ENCODE assay signal across 9 cellular contexts in the genomic region with DNA sequence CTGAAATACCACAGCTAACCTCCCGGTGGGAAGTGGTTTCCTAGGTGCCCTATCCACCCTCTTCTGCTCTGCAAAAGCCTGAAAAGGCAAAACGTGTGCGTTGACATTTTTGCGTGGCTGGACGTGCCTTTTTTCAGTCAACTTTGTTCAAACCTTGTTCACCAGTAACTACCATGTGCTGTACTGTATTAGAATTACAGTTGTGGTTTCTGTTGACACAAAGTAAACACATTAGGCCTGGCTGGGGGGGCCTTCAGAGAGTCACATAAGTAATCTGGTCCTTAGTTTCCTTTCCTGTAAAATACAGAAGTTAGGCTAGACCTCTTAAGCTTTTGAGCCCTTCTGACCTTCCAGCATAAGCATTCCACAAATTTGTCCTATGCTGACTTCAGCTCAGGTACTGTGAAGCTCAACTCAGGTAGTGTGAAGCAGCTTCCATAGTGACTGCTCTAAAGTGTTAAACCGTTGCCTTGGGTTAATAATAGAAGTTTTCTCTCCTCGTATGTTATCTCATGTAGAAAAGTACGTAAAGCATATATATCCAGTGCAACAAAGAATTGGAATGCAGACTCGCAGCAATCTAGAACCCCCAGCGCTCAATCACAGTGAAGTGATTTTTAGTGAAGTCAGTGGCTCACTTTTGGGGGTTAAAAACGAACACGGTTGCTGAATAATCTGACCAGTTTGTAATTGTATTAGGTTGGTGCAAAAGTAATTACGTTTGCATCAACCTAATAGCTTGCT. TPM values are rescaled to one million over a fixed set of nuclear protein-coding genes. Genes with fewer than 3 reads are reported as not detected.
A peak's percentile ranks its signal among the peaks of the same experiment; 100 is the strongest.
DNase-seq lines count a peak whose midpoint lies in the region; ATAC-seq, FAIRE-seq and TF ChIP-seq lines count a peak whose summit lies in the region.
"Had no signal": no experiment of that assay in that cellular context is flagged by ENCODE, and none has a peak within 500 bp of the region (broad histone marks: within the 10 kb centered on the region; RNA-seq: fewer than 3 reads in every experiment).

No MANE protein-coding gene starts in this region.

- peak overlapping the region; percentile 100 for H3K27ac ChIP-seq in A549
- peak overlapping the region; percentile 98 for H3K27ac ChIP-seq in left lung
- H3K27ac ChIP-seq in thoracic aorta = peak overlapping the region in 1 of 2 donors; percentile 97

- H3K36me3 Mint-ChIP-seq in HFFc6 (ENCODE audit: low read depth) = peaks cover 68% of the 10 kb centered on the region

- intact Hi-C loops in left lung (cut with DNase I) = no loop called here

- H3K9ac ChIP-seq in adipocyte (ENCODE audit: low read length) = peak overlapping the region; percentile 100

- peaks cover 4% of the 10 kb centered on the region for H3K27me3 Mint-ChIP-seq in HFFc6 (ENCODE audit: insufficient read depth)

- H3K4me3 Mint-ChIP-seq in HFFc6 = peak overlapping the region; percentile 95

- peak overlapping the region; percentile 99 for H3K4me3 ChIP-seq in A549
- peak overlapping the region; percentile 98 for H3K4me3 ChIP-seq in adipocyte (ENCODE audit: low read length)
- peak overlapping the region; percentile 77 to 99 for H3K4me3 ChIP-seq in left lung
- H3K4me3 ChIP-seq in thoracic aorta = peak overlapping the region; percentile 92

- CTCF ChIA-PET in A549 (lab: Yijun Ruan, JAX) = interaction anchor here (1.4 kb wide), 1 partner anchor 89 kb away, joined by 4 read pairs; no protein-coding TSS in a partner anchor

- no peak for DNase-seq in A549 (ENCODE audit: low read depth in 1 of 2, low spot score in 1 of 2)
- DNase-seq in HFFc6 = no peak
- DNase-seq in adipocyte (ENCODE audit: low read depth) = peak; percentile 37
- DNase-seq in left lung = no peak
- no peak for DNase-seq in thoracic aorta (ENCODE audit: low spot score)
- DNase-seq in 8988T = no peak

- H3K4me2 ChIP-seq in A549 = peak overlapping the region; percentile 98

- no peaks in the 10 kb centered on the region for H3K9me3 ChIP-seq in A549
- H3K9me3 ChIP-seq in adipocyte (ENCODE audit: control insufficient read depth, low read length) = no peaks in the 10 kb centered on the region
- no peaks in the 10 kb centered on the region for H3K9me3 ChIP-seq in left lung
- H3K9me3 ChIP-seq in thoracic aorta = no peaks in the 10 kb centered on the region

- TF ChIP-seq CTCF in A549 (IDR thresholded peaks at IDR 0.05) (no peak), HFFc6 (IDR thresholded peaks at IDR 0.05) (no peak), left lung (IDR thresholded peaks at IDR 0.05) (no peak), thoracic aorta (IDR thresholded peaks at IDR 0.05) (no peak)

- no peak for FAIRE-seq in A549 (lab: Jason Lieb, UNC)

- no peaks in the 10 kb centered on the region for H3K9me3 Mint-ChIP-seq in HFFc6

- TF ChIP-seq RAD21 in A549 (conservative IDR thresholded peaks at IDR 0.05 in 1 of 2, IDR thresholded peaks at IDR 0.05 in 1 of 2) = no peak

- POLR2A ChIA-PET in A549 (lab: Yijun Ruan, JAX) = no interaction called here

- H3K27ac Mint-ChIP-seq in HFFc6 = peak overlapping the region; percentile 99

- no peaks in the 10 kb centered on the region for H3K27me3 ChIP-seq in adipocyte (replicated peaks; ENCODE audit: control insufficient read depth, insufficient read depth, low read length)
- H3K27me3 ChIP-seq in left lung = no peaks in the 10 kb centered on the region
- H3K27me3 ChIP-seq in thoracic aorta (replicated peaks; ENCODE audit: insufficient read depth) = no peaks in the 10 kb centered on the region

- ATAC-seq in A549 (no peak), left lung (peak; percentile 0), thoracic aorta (ENCODE audit: insufficient number of reproducible peaks, low FRiP score, low read depth) (no peak), GM18519 (IDR thresholded peaks at IDR 0.05; ENCODE audit: low FRiP score, unreplicated experiment) (no peak), HG03039 (IDR thresholded peaks at IDR 0.05; ENCODE audit: unreplicated experiment) (no peak)
- ATAC-seq: left colon had no signal

- peaks cover 71% of the 10 kb centered on the region for H3K4me1 Mint-ChIP-seq in HFFc6 (ENCODE audit: low read depth)

- H3K4me1 ChIP-seq in A549 (peaks cover 37% of the 10 kb centered on the region), adipocyte (ENCODE audit: control insufficient read depth, insufficient read depth, low read length) (peaks cover 68% of the 10 kb centered on the region), left lung (peaks cover 33 to 74% of the 10 kb centered on the region in 2 donors), thoracic aorta (ENCODE audit: control insufficient read depth in 1 of 2, low read depth in 2 of 2) (peaks cover 41 to 67% of the 10 kb centered on the region in 2 donors)

- 8% methylated on average over 13 of the region's 13 CpGs for WGBS in A549 (ENCODE audit: missing lambda C conversion rate)

- H3K36me3 ChIP-seq in adipocyte (ENCODE audit: control insufficient read depth, insufficient read depth, low read length, severe bottlenecking) = peaks cover 46% of the 10 kb centered on the region
- peaks cover 0 to 41% of the 10 kb centered on the region in 2 donors for H3K36me3 ChIP-seq in left lung
- peaks cover 18% of the 10 kb centered on the region for H3K36me3 ChIP-seq in thoracic aorta

- TF ChIP-seq EP300 in A549 (IDR thresholded peaks at IDR 0.05) = no peak

- TF ChIP-seq POLR2A in A549 (IDR thresholded peaks at IDR 0.05; ENCODE audit: low read length) = no peak

TF ChIP-seq in A549, 52 proteins besides CTCF, POLR2A, EP300 and RAD21 (continues in another document):
- TF ChIP-seq MAZ (IDR thresholded peaks at IDR 0.05; ENCODE audit: borderline replicate concordance, low read depth, low read length) (no peak), CHD2 (IDR thresholded peaks at IDR 0.05; ENCODE audit: low read length, partially characterized antibody) (no peak), FOXS1 (CRISPR knock-in tag; IDR thresholded peaks at IDR 0.05) (no peak), FOSL2 (IDR thresholded peaks at IDR 0.05) (no peak), FOSL2 (CRISPR knock-in tag; IDR thresholded peaks at IDR 0.05) (no peak), ZNF302 (CRISPR knock-in tag; IDR thresholded peaks at IDR 0.05) (no peak), HOXA7 (CRISPR knock-in tag; IDR thresholded peaks at IDR 0.05) (no peak), TFCP2L1 (CRISPR knock-in tag; IDR thresholded peaks at IDR 0.05) (no peak), RARB (CRISPR knock-in tag; IDR thresholded peaks at IDR 0.05) (no peak)
- TF ChIP-seq, protein P1, sequence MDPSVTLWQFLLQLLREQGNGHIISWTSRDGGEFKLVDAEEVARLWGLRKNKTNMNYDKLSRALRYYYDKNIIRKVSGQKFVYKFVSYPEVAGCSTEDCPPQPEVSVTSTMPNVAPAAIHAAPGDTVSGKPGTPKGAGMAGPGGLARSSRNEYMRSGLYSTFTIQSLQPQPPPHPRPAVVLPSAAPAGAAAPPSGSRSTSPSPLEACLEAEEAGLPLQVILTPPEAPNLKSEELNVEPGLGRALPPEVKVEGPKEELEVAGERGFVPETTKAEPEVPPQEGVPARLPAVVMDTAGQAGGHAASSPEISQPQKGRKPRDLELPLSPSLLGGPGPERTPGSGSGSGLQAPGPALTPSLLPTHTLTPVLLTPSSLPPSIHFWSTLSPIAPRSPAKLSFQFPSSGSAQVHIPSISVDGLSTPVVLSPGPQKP (IDR thresholded peaks at IDR 0.05; ENCODE audit: low read depth, low read length) = no peak

RNA-seq across cellular contexts. Expression of a gene that starts 1.8 kb away (rescaled TPM):
- polyA plus RNA-seq in A549 (2011; rRNA removed) (146 and 202 TPM in 2 replicates), A549 (2017; fragmentation: RNase III; extraction: RNeasy Plus Mini Kit Qiagen cat#74134 plus additional on column Dnase treatment) (266 to 281 TPM (median 272 TPM) in 3 replicates)
- polyA plus RNA-seq in A549 (2012; cell fraction: cytosol; rRNA removed) = 174 and 243 TPM in 2 replicates
- polyA plus RNA-seq in A549 (2012; cell fraction: nucleus; rRNA removed) = 430 and 508 TPM in 2 replicates
- 233 and 303 TPM in 2 replicates for polyA minus RNA-seq in A549 (2011; rRNA and poly(A)+ RNA removed)
- 100 to 1,000 TPM; 200 to 291 (median 270) TPM for total RNA-seq in HFFc6 (2021; fragmentation: NEBNext Ultra II Directional; extraction: Animal tissue kit (Norgen Biotek cat#: 25700))
- total RNA-seq in left lung (100 to 1,000 TPM; 125 to 189 TPM), thoracic aorta (100 to 1,000 TPM; 197 to 225 TPM)

RNA-seq across cellular contexts. Expression of a gene that starts 2.1 kb away (rescaled TPM):
- polyA plus RNA-seq in A549 (2011; rRNA removed) = 10.2 and 14.2 TPM in 2 replicates
- polyA plus RNA-seq in A549 (2012; cell fraction: cytosol; rRNA removed) = 25.9 and 36.5 TPM in 2 replicates
- polyA plus RNA-seq in A549 (2012; cell fraction: nucleus; rRNA removed) = 65.7 and 89.0 TPM in 2 replicates
- 20.0 to 23.2 TPM (median 20.8 TPM) in 3 replicates for polyA plus RNA-seq in A549 (2017; fragmentation: RNase III; extraction: RNeasy Plus Mini Kit Qiagen cat#74134 plus additional on column Dnase treatment)
- 5.3 and 5.7 TPM in 2 replicates for polyA minus RNA-seq in A549 (2011; rRNA and poly(A)+ RNA removed)
- total RNA-seq in HFFc6 (2021; fragmentation: NEBNext Ultra II Directional; extraction: Animal tissue kit (Norgen Biotek cat#: 25700)) = 10 to 100 TPM; 19.4 to 24.0 (median 21.0) TPM
- total RNA-seq in left lung = 10 to 100 TPM; 24.1 to 34.7 TPM
- total RNA-seq in thoracic aorta = 10 to 100 TPM; 23.9 to 36.7 TPM

RNA-seq across cellular contexts. Expression of a gene that starts 36.5 kb away (rescaled TPM):
- polyA plus RNA-seq in A549 (2011; rRNA removed) (6.5 and 7.6 TPM in 2 replicates), A549 (2017; fragmentation: RNase III; extraction: RNeasy Plus Mini Kit Qiagen cat#74134 plus additional on column Dnase treatment) (14.8 to 17.2 TPM (median 16.5 TPM) in 3 replicates)
- polyA plus RNA-seq in A549 (2012; cell fraction: cytosol; rRNA removed) = 31.1 and 43.7 TPM in 2 replicates
- polyA plus RNA-seq in A549 (2012; cell fraction: nucleus; rRNA removed) = 43.5 and 68.2 TPM in 2 replicates
- polyA minus RNA-seq in A549 (2011; rRNA and poly(A)+ RNA removed) = 6.1 and 7.3 TPM in 2 replicates
- total RNA-seq in HFFc6 (2021; fragmentation: NEBNext Ultra II Directional; extraction: Animal tissue kit (Norgen Biotek cat#: 25700)) = 10 to 100 TPM; 40.5 to 48.8 (median 43.3) TPM
- total RNA-seq in left lung (10 to 100 TPM; 30.6 to 32.6 TPM), thoracic aorta (10 to 100 TPM; 32.5 to 52.9 TPM)

RNA-seq across cellular contexts. Expression of a gene that starts 45.6 kb away (rescaled TPM):
- polyA plus RNA-seq in A549 (2011; rRNA removed) = 0.08 and 0.28 TPM in 2 replicates
- 0.38 and 0.41 TPM in 2 replicates for polyA plus RNA-seq in A549 (2012; cell fraction: cytosol; rRNA removed)
- 2.3 and 3.1 TPM in 2 replicates for polyA plus RNA-seq in A549 (2012; cell fraction: nucleus; rRNA removed)
- polyA plus RNA-seq in A549 (2017; fragmentation: RNase III; extraction: RNeasy Plus Mini Kit Qiagen cat#74134 plus additional on column Dnase treatment) = 0.22 to 0.36 TPM (median 0.25 TPM) in 3 replicates
- not detected in 2 replicates for polyA minus RNA-seq in A549 (2011; rRNA and poly(A)+ RNA removed)
- under 1 TPM in 2 of 6 experiments, not detected in 4; 0.24 to 0.28 TPM for total RNA-seq in HFFc6 (2021; fragmentation: NEBNext Ultra II Directional; extraction: Animal tissue kit (Norgen Biotek cat#: 25700))
- 1 to 10 TPM in 1 of 2 donors, under 1 TPM in 1; 0.96 to 1.8 TPM for total RNA-seq in left lung
- 1 to 10 TPM; 3.4 to 4.1 TPM for total RNA-seq in thoracic aorta
